In the genomic region with DNA sequence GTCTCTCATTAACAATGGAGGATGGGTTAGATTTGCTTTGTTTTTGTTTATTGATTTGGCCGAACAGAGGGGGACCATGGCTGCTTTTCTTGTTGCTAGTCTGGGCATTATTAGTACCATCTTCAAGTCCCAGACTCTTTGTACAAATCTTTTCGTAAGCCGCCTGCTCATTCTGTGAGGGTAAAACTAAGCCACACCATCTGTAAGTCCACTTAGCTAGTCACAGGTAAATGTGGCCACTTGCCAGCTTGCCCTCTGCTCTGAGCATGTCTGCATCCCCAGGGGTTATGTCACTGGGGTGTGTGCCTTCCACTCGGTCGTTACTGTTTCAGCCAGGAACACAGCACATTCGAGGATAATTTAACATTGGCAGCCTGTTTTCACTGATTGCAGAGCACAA, we compare ENCODE assay signal across 25 cellular contexts.
"Had no signal": no experiment of that assay in that cellular context is flagged by ENCODE, and none has a peak within 500 bp of the region (broad histone marks: within the 10 kb centered on the region; RNA-seq: fewer than 3 reads in every experiment).

No MANE protein-coding gene starts in this region.

- H3K27ac ChIP-seq: SJSA1 had no signal

- ATAC-seq: activated CD4-positive, alpha-beta T cell treated with anti-CD3 and anti-CD28 coated beads for 36 hours; activated CD4-positive, CD25-positive, alpha-beta regulatory T cell treated with anti-CD3 and anti-CD28 coated beads, Interleukin-2, amount 50 U/mL, for 24 hours; activated CD8-positive, alpha-beta memory T cell treated with anti-CD3 and anti-CD28 coated beads, Interleukin-2, amount 10 ng/mL, durations not matched to agents 7 days and 5 days; activated naive CD8-positive, alpha-beta T cell treated with anti-CD3 and anti-CD28 coated beads, Interleukin-2, amount 50 U/mL, for 24 hours; K562; Panc1; WTC11 had no signal

- H3K4me1 ChIP-seq: SJSA1 had no signal

- DNase-seq: activated CD4-positive, alpha-beta T cell treated with anti-CD3 and anti-CD28 coated beads for 36 hours; activated CD4-positive, alpha-beta T cell treated with anti-CD3 and anti-CD28 coated beads, Interleukin-2, amount 10 ng/mL, durations not matched to agents 7 days and 5 days; activated CD4-positive, alpha-beta T cell treated with anti-CD3 and anti-CD28 coated beads, Interleukin-2, amount 50 U/mL, for 48 hours; activated CD8-positive, alpha-beta memory T cell treated with anti-CD3 and anti-CD28 coated beads for 24 hours; activated CD8-positive, alpha-beta memory T cell treated with anti-CD3 and anti-CD28 coated beads, Interleukin-2, amount 10 ng/mL, durations not matched to agents 7 days and 5 days; activated CD8-positive, alpha-beta memory T cell treated with anti-CD3 and anti-CD28 coated beads, Interleukin-2, amount 50 U/mL, for 48 hours; activated effector memory CD4-positive, alpha-beta T cell treated with Interleukin-2 at 50 U/mL for 16 hours; activated naive CD4-positive, alpha-beta T cell treated with anti-CD3 and anti-CD28 coated beads, Interleukin-2, amount 10 ng/mL, durations not matched to agents 7 days and 5 days; activated naive CD8-positive, alpha-beta T cell treated with anti-CD3 and anti-CD28 coated beads, Interleukin-2, amount 50 U/mL, for 24 hours; activated T-cell treated with anti-CD3 and anti-CD28 coated beads, Interleukin-2, amount 50 U/mL, for 48 hours; NCI-H1092 treated with DMSO at 0.1 percent for 48 hours; NCI-H146; NCI-H187; NCI-H2029 treated with DMSO at 0.1 percent for 48 hours; NCI-H2107; NCI-H226; NCI-H446 treated with DMSO at 0.1 percent for 48 hours; NCI-H526; SHP77 treated with DMSO at 0.1 percent for 48 hours; SK-N-SH had no signal

- H3K36me3 ChIP-seq: SJSA1 had no signal

- H3K27me3 ChIP-seq: SJSA1 had no signal

- H3K9me3 ChIP-seq: SJSA1, SK-N-SH had no signal

- H3K4me3 ChIP-seq: K562, SJSA1 had no signal
